26 cellular contexts compared by ENCODE assay signal in the genomic region with DNA sequence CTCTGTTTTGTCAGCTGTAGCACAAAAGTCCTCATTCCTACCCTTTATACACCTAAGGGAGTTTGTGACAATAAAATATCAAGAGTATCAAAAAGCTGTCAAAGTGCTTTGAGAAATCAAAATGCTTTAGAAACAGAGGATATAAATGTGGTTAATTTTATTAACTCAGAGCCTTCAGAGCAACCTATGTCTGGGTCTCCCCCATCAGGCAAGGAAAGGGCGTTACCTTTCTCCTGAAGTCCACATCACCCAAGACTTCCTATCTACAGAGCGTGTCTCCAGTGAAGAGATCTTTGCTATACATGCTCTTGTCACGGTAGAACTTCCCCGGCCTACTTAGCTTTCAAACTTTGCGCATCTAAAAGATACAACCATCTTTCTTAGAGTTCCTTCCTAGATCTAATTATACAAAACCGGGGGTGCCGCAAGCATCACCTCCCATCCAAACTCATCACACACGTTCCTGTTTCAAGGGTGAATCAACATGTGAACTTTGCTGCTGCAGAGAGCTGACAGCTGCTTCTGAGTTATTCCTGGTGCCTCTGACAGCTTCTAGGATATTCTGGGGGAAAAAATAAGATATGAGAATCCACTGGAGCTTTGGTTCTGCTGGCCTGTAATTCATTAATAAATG.
DNase-seq lines count a peak whose midpoint lies in the region; ATAC-seq, FAIRE-seq and TF ChIP-seq lines count a peak whose summit lies in the region.
"Had no signal": no experiment of that assay in that cellular context is flagged by ENCODE, and none has a peak within 500 bp of the region (broad histone marks: within the 10 kb centered on the region; RNA-seq: fewer than 3 reads in every experiment).

No MANE protein-coding gene starts in this region.

- H3K27ac ChIP-seq in H1 (ENCODE audit: low read depth, low read length): no peak overlapping the region
- H3K27ac ChIP-seq in HepG2 (ENCODE audit: extremely low read length, insufficient read depth, low read length): no peak overlapping the region
- H3K27ac ChIP-seq: Peyer's patch had no signal

- H4K20me1 ChIP-seq in H1 (replicated peaks in 1 of 2; ENCODE audit: control insufficient read depth in 1 of 2, insufficient read depth in 2 of 2, low read length in 2 of 2) (no peaks in the 10 kb centered on the region), HepG2 (ENCODE audit: insufficient read depth, low read length) (no peaks in the 10 kb centered on the region)

- TF ChIP-seq RAD21 in H1 (IDR thresholded peaks at IDR 0.05 in 1 of 2, conservative IDR thresholded peaks at IDR 0.05 in 1 of 2; ENCODE audit: low read depth in 2 of 2, low read length in 2 of 2) (peak; percentile 32 to 35; a peak in 3 of 4 replicates), HepG2 (CRISPR knock-in tag; IDR thresholded peaks at IDR 0.05) (no peak)

- in situ Hi-C loops in HepG2 (cut with HindIII; ENCODE audit: extremely low pct_ligation_motif_present, low pct_unique_long_range_greater_than_20kb): no loop called here

- no peak overlapping the region for H2BK5ac ChIP-seq in H1 (ENCODE audit: low read depth, low read length)

- H3K14ac ChIP-seq in H1 (ENCODE audit: insufficient read length): no peak overlapping the region

- H3K56ac ChIP-seq in H1 (replicated peaks; ENCODE audit: insufficient read length, low read depth, low read length): no peak overlapping the region

- TF ChIP-seq EP300 in H1 (IDR thresholded peaks at IDR 0.05; ENCODE audit: borderline replicate concordance in 1 of 2, low read depth in 2 of 2, low read length in 2 of 2) (no peak), HepG2 (IDR thresholded peaks at IDR 0.05; ENCODE audit: low read depth in 2 of 2, low read length in 2 of 2) (no peak), HepG2 (CRISPR knock-in tag; IDR thresholded peaks at IDR 0.05; ENCODE audit: borderline replicate concordance) (no peak)

- H2BK120ac ChIP-seq in H1 (replicated peaks; ENCODE audit: low read depth, low read length): no peak overlapping the region

- no peak for DNase-seq in Right ventricle myocardium superior
- no peak for DNase-seq in cardiac septum (ENCODE audit: low spot score)
- peak; percentile 56 for DNase-seq in NCI-H69 (lab: John Stamatoyannopoulos, UW)
- no peak for DNase-seq in H1 (ENCODE audit: low read depth in 1 of 2, low spot score in 2 of 2)
- peak; percentile 83 for DNase-seq in putamen (ENCODE audit: low spot score)
- no peak for DNase-seq in HepG2 (ENCODE audit: low spot score)
- DNase-seq: AML-193; C1 segment of cervical spinal cord; Caco-2; CD8-positive, alpha-beta T cell; DMS 273 treated with DMSO at 0.1 percent for 48 hours; EL; GDM1; GOT3; Kasumi-1; MV-4-11; NCI-H187 treated with DMSO at 0.1 percent for 48 hours; NCI-H446 treated with DMSO at 0.1 percent for 48 hours; NCI-H526; OCI-M1; Peyer's patch had no signal

- H2AK5ac ChIP-seq in H1 (ENCODE audit: low read depth, low read length): no peak overlapping the region

- H3K79me1 ChIP-seq in H1 (ENCODE audit: low read depth, low read length): no peaks in the 10 kb centered on the region

- no peak overlapping the region for H4K8ac ChIP-seq in H1 (ENCODE audit: extremely low read depth, insufficient read depth, low read length)

- TF ChIP-seq POLR2A in H1 (IDR thresholded peaks at IDR 0.05; ENCODE audit: control extremely low read depth in 1 of 2, low read depth in 2 of 2, low read length in 2 of 2) (no peak), HepG2 (IDR thresholded peaks at IDR 0.05; ENCODE audit: insufficient read depth in 1 of 2, low read depth in 2 of 2, low read length in 2 of 2) (no peak)

- CTCF ChIA-PET in H1 (lab: Charles Lee; ENCODE audit: partially characterized antibody): interaction anchor here (0.9 to 1.9 kb wide), 12 partner anchors 9 to 499 kb away, joined by 3 to 13 read pairs (median 3); no protein-coding TSS in a partner anchor
- CTCF ChIA-PET in HepG2 (lab: Yijun Ruan, JAX; ENCODE audit: low intra/inter-chr PET ratio, low total read pairs): no interaction called here

- no peak overlapping the region for H4K91ac ChIP-seq in H1 (replicated peaks; ENCODE audit: insufficient read length, low read length)

- H2BK12ac ChIP-seq in H1 (ENCODE audit: low read depth, low read length): no peak overlapping the region

- WGBS in H1 (ENCODE audit: extremely low coverage in 1 of 2, insufficient coverage in 1 of 2, insufficient read length in 1 of 2, insufficient replicate concordance in 2 of 2, low coverage in 1 of 2, low lambda C conversion rate in 2 of 2, missing lambda C conversion rate in 1 of 2), 2 experiments: 92% methylated on average over 8 of the region's 8 CpGs; no CpG with 5 or more reads in 1 of the 2 experiments
- 58% methylated on average over 8 of the region's 8 CpGs for WGBS in HepG2 (ENCODE audit: low lambda C conversion rate)

- no TSS peak for BruUV-seq in HepG2 (replicated peaks; lab: Mats Ljungman, UMichigan)

- H3K79me2 ChIP-seq in H1 (ENCODE audit: control insufficient read depth in 1 of 2, insufficient read depth in 2 of 2, low read length in 2 of 2): no peaks in the 10 kb centered on the region
- no peaks in the 10 kb centered on the region for H3K79me2 ChIP-seq in HepG2 (ENCODE audit: insufficient read depth, low read length)

- no peaks in the 10 kb centered on the region; the same call in 1 of the 2 replicates for H3K23me2 ChIP-seq in H1 (ENCODE audit: low read depth, low read length)

- H3K9me3 ChIP-seq in H1 (ENCODE audit: insufficient read depth in 2 of 2, low read depth in 1 of 2, low read length in 1 of 2): no peaks in the 10 kb centered on the region
- no peaks in the 10 kb centered on the region for H3K9me3 ChIP-seq in HepG2 (ENCODE audit: low read length)
- H3K9me3 ChIP-seq: Caco-2, Peyer's patch had no signal

- H2BK20ac ChIP-seq in H1 (ENCODE audit: low read length): no peak overlapping the region

- no peak overlapping the region for H3K9ac ChIP-seq in H1 (replicated peaks in 1 of 4; ENCODE audit: extremely low read depth in 1 of 4, low read depth in 3 of 4, low read length in 3 of 4)
- no peak overlapping the region for H3K9ac ChIP-seq in HepG2 (ENCODE audit: insufficient read depth, low read depth, low read length)

- H2BK15ac ChIP-seq in H1 (ENCODE audit: low read length): no peak overlapping the region

- no peak overlapping the region for H3K23ac ChIP-seq in H1 (ENCODE audit: insufficient read length)

- ATAC-seq in Right ventricle myocardium superior (ENCODE audit: poor library complexity) (peak; percentile 37), HepG2 (no peak), HG03442 (IDR thresholded peaks at IDR 0.05; ENCODE audit: unreplicated experiment) (no peak)
- ATAC-seq: CD8-positive, alpha-beta T cell; GM12878; HCT116; K562 had no signal

- H3K4me3 ChIP-seq in H1 (ENCODE audit: extremely low read depth in 1 of 4, insufficient read depth in 2 of 4, low read depth in 3 of 4, low read length in 4 of 4) (no peak overlapping the region), HepG2 (replicated peaks in 1 of 3; ENCODE audit: insufficient read depth in 1 of 3, low read depth in 2 of 3, low read length in 3 of 3) (no peak overlapping the region)
- H3K4me3 ChIP-seq: GM12878, K562, Peyer's patch had no signal

- H3K4me1 ChIP-seq in H1 (replicated peaks in 1 of 4; ENCODE audit: control insufficient read depth in 3 of 4, insufficient read depth in 4 of 4, low read length in 3 of 4): no peaks in the 10 kb centered on the region
- H3K4me1 ChIP-seq in HepG2 (ENCODE audit: insufficient read depth, low read length): no peaks in the 10 kb centered on the region
- H3K4me1 ChIP-seq: Caco-2, Peyer's patch had no signal

- H2AFZ ChIP-seq in H1 (ENCODE audit: low read length) (no peak overlapping the region), HepG2 (ENCODE audit: low read length) (no peak overlapping the region)

- POLR2A ChIA-PET in H1 (lab: Charles Lee; ENCODE audit: partially characterized antibody): no interaction called here
- POLR2A ChIA-PET in HepG2 (lab: Yijun Ruan, JAX): no interaction called here

- H3K27me3 ChIP-seq in H1 (replicated peaks in 1 of 4; ENCODE audit: control insufficient read depth in 3 of 4, extremely low read depth in 1 of 4, insufficient read depth in 3 of 4, low read length in 3 of 4) (no peaks in the 10 kb centered on the region), HepG2 (ENCODE audit: control insufficient read depth in 1 of 2, insufficient read depth in 2 of 2, low read length in 2 of 2) (no peaks in the 10 kb centered on the region)
- H3K27me3 ChIP-seq: Peyer's patch had no signal

- TF ChIP-seq CTCF in H1 (IDR thresholded peaks at IDR 0.05; ENCODE audit: control extremely low read depth in 1 of 3, insufficient read depth in 1 of 3, low read depth in 1 of 3, low read length in 3 of 3) (peak in 1 of 3 experiments; percentile 8; a peak in 1 of 4 replicates), HepG2 (CRISPR knock-in tag; IDR thresholded peaks at IDR 0.05) (no peak)

- no peak overlapping the region for H3K18ac ChIP-seq in H1 (ENCODE audit: extremely low read depth, low read length)

- FAIRE-seq in H1 (lab: Jason Lieb, UNC): no peak
- no peak for FAIRE-seq in HepG2 (lab: Jason Lieb, UNC)
- FAIRE-seq: A204.1, GM12878, K562 had no signal

- no peak overlapping the region for H4K5ac ChIP-seq in H1 (ENCODE audit: insufficient read length, low read depth, low read length)

- H3K4me2 ChIP-seq in H1 (ENCODE audit: insufficient read depth in 1 of 2, low read depth in 2 of 2, low read length in 2 of 2) (no peak overlapping the region), HepG2 (ENCODE audit: low read depth, low read length) (no peak overlapping the region)

- no peak overlapping the region for H3K4ac ChIP-seq in H1 (replicated peaks; ENCODE audit: insufficient read length, low read depth, low read length)

- H3K36me3 ChIP-seq in H1 (ENCODE audit: control insufficient read depth in 2 of 4, insufficient read depth in 4 of 4, low read length in 3 of 4) (no peaks in the 10 kb centered on the region), HepG2 (replicated peaks in 1 of 2; ENCODE audit: control insufficient read depth in 1 of 2, insufficient read depth in 2 of 2, low read length in 2 of 2) (no peaks in the 10 kb centered on the region)
- H3K36me3 ChIP-seq: Peyer's patch had no signal

- intact Hi-C loops in Right ventricle myocardium superior (cut with DNase I) (no loop called here), cardiac septum (cut with DNase I) (loop anchor here (5.0 kb wide), 1 partner anchor 51 kb away; no protein-coding TSS in a partner anchor), HepG2 (cut with micrococcal nuclease; ENCODE audit: unreplicated experiment) (no loop called here)

TF ChIP-seq in H1, 55 proteins besides CTCF, POLR2A, EP300 and RAD21:
- no peak for TF ChIP-seq CREB1 (IDR thresholded peaks at IDR 0.05)
- no peak for TF ChIP-seq BACH1 (IDR thresholded peaks at IDR 0.05; ENCODE audit: low read length)
- no peak for TF ChIP-seq GTF2F1 (IDR thresholded peaks at IDR 0.05; ENCODE audit: borderline replicate concordance, low read depth, low read length)
- TF ChIP-seq RXRA (IDR thresholded peaks at IDR 0.05; ENCODE audit: insufficient read depth, low read depth, low read length): no peak

TF ChIP-seq in HepG2, 621 proteins besides CTCF, POLR2A, EP300 and RAD21 (continues in another document):
- TF ChIP-seq HCFC1 (IDR thresholded peaks at IDR 0.05; ENCODE audit: low read depth, low read length): no peak
- no peak for TF ChIP-seq ZNF3 (CRISPR knock-in tag; IDR thresholded peaks at IDR 0.05)
- TF ChIP-seq HNRNPLL (IDR thresholded peaks at IDR 0.05; ENCODE audit: low read depth, low read length, poor library complexity, severe bottlenecking): no peak

Comparison
In these comparisons a context has a peak if more than half of its experiments do, and no peak if none do; other contexts are left out.
1. DNase-seq: peak in NCI-H69 (single experiment) and putamen (single experiment); none in Right ventricle myocardium superior (single experiment), cardiac septum (single experiment), H1 (0 of 2) and HepG2 (single experiment).